In the genomic region with DNA sequence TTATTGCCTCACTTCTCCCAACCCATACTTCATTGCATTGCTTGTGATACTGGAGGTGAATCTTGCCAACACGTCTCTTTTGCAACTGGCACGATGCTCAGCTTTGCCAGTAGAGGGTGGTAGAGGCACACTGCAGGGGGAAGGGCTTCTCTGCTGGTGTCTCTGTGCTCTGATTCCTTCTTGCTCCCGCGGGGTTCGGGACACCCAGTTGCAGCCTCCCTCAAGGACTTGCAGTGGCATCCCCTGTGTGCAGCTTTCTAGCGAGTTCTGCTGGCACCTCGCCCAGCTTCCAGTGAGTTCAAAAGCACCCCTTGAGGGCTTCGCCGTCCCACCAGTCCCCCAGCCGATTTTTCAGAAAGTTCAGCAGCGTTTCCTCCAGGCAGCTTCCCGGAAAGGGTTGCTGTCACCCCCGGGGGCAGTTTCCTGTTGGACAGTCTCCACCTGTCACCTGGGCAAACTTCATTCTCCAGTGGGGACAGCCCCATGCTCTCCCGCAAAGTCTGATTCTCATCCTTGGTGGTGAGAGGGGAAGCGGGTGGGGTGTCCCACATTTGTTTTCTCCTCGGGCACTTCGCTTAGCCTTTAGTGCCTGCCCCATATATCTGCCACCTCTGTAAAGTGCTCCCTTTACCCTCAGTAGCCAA, we compare ENCODE assay signal across 8 cellular contexts. TPM values are rescaled to one million over a fixed set of nuclear protein-coding genes. Genes with fewer than 3 reads are reported as not detected.
DNase-seq lines count a peak whose midpoint lies in the region; ATAC-seq and TF ChIP-seq lines count a peak whose summit lies in the region.

No MANE protein-coding gene starts in this region.

- ATAC-seq in GM21360 (IDR thresholded peaks at IDR 0.05; ENCODE audit: unreplicated experiment) = peak; percentile 76

- H3K4me1 ChIP-seq in HUES64 (ENCODE audit: insufficient read depth, low read length) (peaks cover 2% of the 10 kb centered on the region; the same call in 1 of the 2 replicates), neutrophil (ENCODE audit: control insufficient read depth in 1 of 2, insufficient read depth in 1 of 2, low read depth in 1 of 2, low read length in 1 of 2) (peaks cover 2 to 5% of the 10 kb centered on the region in 2 experiments)

- peak overlapping the region; percentile 30 for H3K4me3 ChIP-seq in HUES64 (ENCODE audit: low read length)
- no peak overlapping the region for H3K4me3 ChIP-seq in neutrophil (ENCODE audit: low read depth in 1 of 2, low read length in 1 of 2)

- no peak overlapping the region for H3K9ac ChIP-seq in HUES64 (ENCODE audit: low read depth, low read length)

- H3K9me3 ChIP-seq in HUES64 (ENCODE audit: insufficient read depth, low read depth, low read length) (no peaks in the 10 kb centered on the region), neutrophil (no peaks in the 10 kb centered on the region)

- H3K27me3 ChIP-seq in HUES64 (ENCODE audit: insufficient read depth, low read length) (peaks cover 16% of the 10 kb centered on the region; the same call in 1 of the 2 replicates), neutrophil (peaks cover 36% of the 10 kb centered on the region)

- peak; percentile 44 for TF ChIP-seq CTCF in neutrophil (IDR thresholded peaks at IDR 0.05)

- H3K27ac ChIP-seq in HUES64 (ENCODE audit: low read depth, low read length) (no peak overlapping the region), neutrophil (no peak overlapping the region)

- DNase-seq in COLO829 (ENCODE audit: low spot score) (peak; percentile 62), OCI-M1 (lab: John Stamatoyannopoulos, UW) (peak; percentile 69), fibroblast of peridontal ligament (ENCODE audit: extremely low read depth) (peak; percentile 56), superior temporal gyrus (ENCODE audit: extremely low spot score) (peak; percentile 75)
- DNase-seq in activated T-cell treated with anti-CD3 and anti-CD28 coated beads, Interleukin-2, amount 50 U/mL, for 1 hour = peak; percentile 58

- WGBS in HUES64 = 34% methylated on average over 17 of the region's 17 CpGs

- H3K36me3 ChIP-seq in HUES64 (ENCODE audit: insufficient read depth, low read length) (no peaks in the 10 kb centered on the region), neutrophil (no peaks in the 10 kb centered on the region)

RNA-seq across cellular contexts. Expression of a gene that starts 35.4 kb away (rescaled TPM):
- polyA plus RNA-seq in HUES64 (2013, experiment 1 of 2) = 0.35 TPM
- 0.25 TPM for polyA plus RNA-seq in HUES64 (2013, experiment 2 of 2)

RNA-seq across cellular contexts. Expression of a gene that starts 59.2 kb away (rescaled TPM):
- not detected for polyA plus RNA-seq in HUES64 (2013, experiment 1 of 2)
- not detected for polyA plus RNA-seq in HUES64 (2013, experiment 2 of 2)
